ENCODE assay signal across 1 cellular context in the genomic region with DNA sequence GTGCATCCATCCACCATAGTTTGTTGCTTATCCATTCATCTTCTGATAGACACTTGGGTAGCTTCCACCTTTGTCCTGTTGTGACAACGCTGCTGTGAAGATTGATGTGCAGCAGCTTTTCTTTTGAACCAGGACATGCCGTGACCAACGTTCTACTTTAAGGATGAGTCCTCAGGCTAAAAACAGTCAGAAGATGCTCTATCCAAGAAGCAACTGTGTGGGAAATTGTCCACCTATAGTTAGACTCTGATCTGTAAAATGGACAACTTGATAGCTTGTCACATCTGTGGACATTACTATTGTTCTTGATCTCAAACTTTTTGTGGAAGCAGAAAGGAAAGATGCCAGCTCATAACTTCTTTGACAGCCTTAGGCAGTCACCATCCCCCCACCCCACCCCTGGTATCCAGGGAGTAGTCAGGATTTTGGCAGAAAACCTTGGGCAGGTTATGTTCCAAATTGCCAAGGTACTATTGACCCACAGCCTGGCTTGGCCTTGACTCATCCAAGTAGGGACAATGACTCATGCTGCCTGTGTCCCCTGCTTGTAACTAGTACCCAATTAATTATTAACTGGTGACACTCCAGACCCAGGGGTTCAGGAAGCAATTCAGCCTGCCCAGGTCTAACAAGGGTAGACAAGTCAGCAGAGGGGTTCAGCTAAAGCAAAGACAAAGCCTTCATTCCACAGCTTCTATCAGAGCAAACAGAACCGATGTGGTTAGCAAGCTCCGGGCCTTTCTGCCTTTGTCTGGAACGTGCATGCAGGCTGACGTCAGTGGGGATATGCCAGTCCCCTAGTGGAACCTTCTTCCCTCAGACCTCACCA.
A peak's percentile ranks its signal among the peaks of the same experiment; 100 is the strongest.
TF ChIP-seq lines count a peak whose summit lies in the region.

No MANE protein-coding gene starts in this region.

TF ChIP-seq in HepG2, 621 proteins besides CTCF, POLR2A, EP300 and RAD21 (continued from another document and continues in another):
- TF ChIP-seq, protein P1, sequence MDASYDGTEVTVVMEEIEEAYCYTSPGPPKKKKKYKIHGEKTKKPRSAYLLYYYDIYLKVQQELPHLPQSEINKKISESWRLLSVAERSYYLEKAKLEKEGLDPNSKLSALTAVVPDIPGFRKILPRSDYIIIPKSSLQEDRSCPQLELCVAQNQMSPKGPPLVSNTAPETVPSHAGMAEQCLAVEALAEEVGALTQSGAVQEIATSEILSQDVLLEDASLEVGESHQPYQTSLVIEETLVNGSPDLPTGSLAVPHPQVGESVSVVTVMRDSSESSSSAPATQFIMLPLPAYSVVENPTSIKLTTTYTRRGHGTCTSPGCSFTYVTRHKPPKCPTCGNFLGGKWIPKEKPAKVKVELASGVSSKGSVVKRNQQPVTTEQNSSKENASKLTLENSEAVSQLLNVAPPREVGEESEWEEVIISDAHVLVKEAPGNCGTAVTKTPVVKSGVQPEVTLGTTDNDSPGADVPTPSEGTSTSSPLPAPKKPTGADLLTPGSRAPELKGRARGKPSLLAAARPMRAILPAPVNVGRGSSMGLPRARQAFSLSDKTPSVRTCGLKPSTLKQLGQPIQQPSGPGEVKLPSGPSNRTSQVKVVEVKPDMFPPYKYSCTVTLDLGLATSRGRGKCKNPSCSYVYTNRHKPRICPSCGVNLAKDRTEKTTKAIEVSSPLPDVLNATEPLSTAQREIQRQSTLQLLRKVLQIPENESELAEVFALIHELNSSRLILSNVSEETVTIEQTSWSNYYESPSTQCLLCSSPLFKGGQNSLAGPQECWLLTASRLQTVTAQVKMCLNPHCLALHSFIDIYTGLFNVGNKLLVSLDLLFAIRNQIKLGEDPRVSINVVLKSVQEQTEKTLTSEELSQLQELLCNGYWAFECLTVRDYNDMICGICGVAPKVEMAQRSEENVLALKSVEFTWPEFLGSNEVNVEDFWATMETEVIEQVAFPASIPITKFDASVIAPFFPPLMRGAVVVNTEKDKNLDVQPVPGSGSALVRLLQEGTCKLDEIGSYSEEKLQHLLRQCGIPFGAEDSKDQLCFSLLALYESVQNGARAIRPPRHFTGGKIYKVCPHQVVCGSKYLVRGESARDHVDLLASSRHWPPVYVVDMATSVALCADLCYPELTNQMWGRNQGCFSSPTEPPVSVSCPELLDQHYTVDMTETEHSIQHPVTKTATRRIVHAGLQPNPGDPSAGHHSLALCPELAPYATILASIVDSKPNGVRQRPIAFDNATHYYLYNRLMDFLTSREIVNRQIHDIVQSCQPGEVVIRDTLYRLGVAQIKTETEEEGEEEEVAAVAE (CRISPR knock-in tag; IDR thresholded peaks at IDR 0.05; ENCODE audit: borderline replicate concordance): no peak
- TF ChIP-seq NONO (IDR thresholded peaks at IDR 0.05) (no peak), NONO (CRISPR knock-in tag; conservative IDR thresholded peaks at IDR 0.05) (peak; percentile 89), TSC22D2 (CRISPR knock-in tag; IDR thresholded peaks at IDR 0.05; ENCODE audit: borderline replicate concordance) (peak; percentile 18; the same call in 1 of the 2 replicates), FOXJ3 (CRISPR knock-in tag; IDR thresholded peaks at IDR 0.05; ENCODE audit: borderline replicate concordance) (peak; percentile 86; the same call in 1 of the 2 replicates), ZFP90 (CRISPR knock-in tag; IDR thresholded peaks at IDR 0.05; ENCODE audit: borderline replicate concordance) (no peak; the same call in 1 of the 2 replicates), ZNF317 (CRISPR knock-in tag; IDR thresholded peaks at IDR 0.05) (0 out of 2 replicates have a peak, but pooled peaks have one; percentile 15), CREB1 (IDR thresholded peaks at IDR 0.05) (peak; percentile 83), CREB1 (CRISPR knock-in tag; IDR thresholded peaks at IDR 0.05) (peak; percentile 89), ZNF879 (CRISPR knock-in tag; IDR thresholded peaks at IDR 0.05) (no peak), SIN3B (IDR thresholded peaks at IDR 0.05; ENCODE audit: low read length) (no peak), ZNF674 (CRISPR knock-in tag; IDR thresholded peaks at IDR 0.05; ENCODE audit: low read depth) (no peak), ATF1 (CRISPR knock-in tag; IDR thresholded peaks at IDR 0.05) (peak; percentile 72), ZNF772 (CRISPR knock-in tag; IDR thresholded peaks at IDR 0.05) (0 out of 2 replicates have a peak, but pooled peaks have one; percentile 67), FOXK1 (CRISPR knock-in tag; IDR thresholded peaks at IDR 0.05; ENCODE audit: borderline replicate concordance, low read depth) (peak; percentile 80; the same call in 1 of the 2 replicates), KDM3A (CRISPR knock-in tag; IDR thresholded peaks at IDR 0.05; ENCODE audit: low read depth) (peak; percentile 71; the same call in 1 of the 2 replicates), PHF5A (CRISPR knock-in tag; IDR thresholded peaks at IDR 0.05; ENCODE audit: low read depth, unreplicated experiment) (peak; percentile 80), ZNF235 (CRISPR knock-in tag; IDR thresholded peaks at IDR 0.05; ENCODE audit: borderline replicate concordance) (no peak), HOXA9 (CRISPR knock-in tag; IDR thresholded peaks at IDR 0.05; ENCODE audit: borderline replicate concordance) (no peak), SP5 (CRISPR knock-in tag; IDR thresholded peaks at IDR 0.05; ENCODE audit: borderline replicate concordance, low read depth) (peak; percentile 39; the same call in 1 of the 2 replicates), SATB2 (CRISPR knock-in tag; IDR thresholded peaks at IDR 0.05) (no peak), NFIC (IDR thresholded peaks at IDR 0.05; ENCODE audit: low read length) (peak; percentile 86), ZC3H13 (CRISPR knock-in tag; IDR thresholded peaks at IDR 0.05) (0 out of 2 replicates have a peak, but pooled peaks have one; percentile 51), SOX13 (IDR thresholded peaks at IDR 0.05) (peak; percentile 45; the same call in 1 of the 2 replicates), SOX13 (CRISPR knock-in tag; conservative IDR thresholded peaks at IDR 0.05 in 1 of 2, IDR thresholded peaks at IDR 0.05 in 1 of 2) (peak in 1 of 2 experiments; percentile 93; a peak in 2 of 4 replicates), NRL (CRISPR knock-in tag; IDR thresholded peaks at IDR 0.05; ENCODE audit: borderline replicate concordance) (no peak), GABPA (IDR thresholded peaks at IDR 0.05; ENCODE audit: low read depth, low read length) (no peak), GABPA (CRISPR knock-in tag; IDR thresholded peaks at IDR 0.05; ENCODE audit: low read depth) (peak; percentile 61; the same call in 1 of the 2 replicates), IKZF1 (IDR thresholded peaks at IDR 0.05) (no peak), MIER3 (CRISPR knock-in tag; IDR thresholded peaks at IDR 0.05; ENCODE audit: borderline replicate concordance) (peak; percentile 59; the same call in 1 of the 2 replicates), ZSCAN29 (CRISPR knock-in tag; conservative IDR thresholded peaks at IDR 0.05) (peak; percentile 58; the same call in 1 of the 2 replicates)
- TF ChIP-seq, protein P2, sequence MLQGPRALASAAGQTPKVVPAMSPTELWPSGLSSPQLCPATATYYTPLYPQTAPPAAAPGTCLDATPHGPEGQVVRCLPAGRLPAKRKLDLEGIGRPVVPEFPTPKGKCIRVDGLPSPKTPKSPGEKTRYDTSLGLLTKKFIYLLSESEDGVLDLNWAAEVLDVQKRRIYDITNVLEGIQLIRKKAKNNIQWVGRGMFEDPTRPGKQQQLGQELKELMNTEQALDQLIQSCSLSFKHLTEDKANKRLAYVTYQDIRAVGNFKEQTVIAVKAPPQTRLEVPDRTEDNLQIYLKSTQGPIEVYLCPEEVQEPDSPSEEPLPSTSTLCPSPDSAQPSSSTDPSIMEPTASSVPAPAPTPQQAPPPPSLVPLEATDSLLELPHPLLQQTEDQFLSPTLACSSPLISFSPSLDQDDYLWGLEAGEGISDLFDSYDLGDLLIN (CRISPR knock-in tag; IDR thresholded peaks at IDR 0.05; ENCODE audit: borderline replicate concordance): no peak
- TF ChIP-seq, protein P3, sequence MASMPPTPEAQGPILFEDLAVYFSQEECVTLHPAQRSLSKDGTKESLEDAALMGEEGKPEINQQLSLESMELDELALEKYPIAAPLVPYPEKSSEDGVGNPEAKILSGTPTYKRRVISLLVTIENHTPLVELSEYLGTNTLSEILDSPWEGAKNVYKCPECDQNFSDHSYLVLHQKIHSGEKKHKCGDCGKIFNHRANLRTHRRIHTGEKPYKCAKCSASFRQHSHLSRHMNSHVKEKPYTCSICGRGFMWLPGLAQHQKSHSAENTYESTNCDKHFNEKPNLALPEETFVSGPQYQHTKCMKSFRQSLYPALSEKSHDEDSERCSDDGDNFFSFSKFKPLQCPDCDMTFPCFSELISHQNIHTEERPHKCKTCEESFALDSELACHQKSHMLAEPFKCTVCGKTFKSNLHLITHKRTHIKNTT (CRISPR knock-in tag; IDR thresholded peaks at IDR 0.05): no peak
- TF ChIP-seq, protein P4, sequence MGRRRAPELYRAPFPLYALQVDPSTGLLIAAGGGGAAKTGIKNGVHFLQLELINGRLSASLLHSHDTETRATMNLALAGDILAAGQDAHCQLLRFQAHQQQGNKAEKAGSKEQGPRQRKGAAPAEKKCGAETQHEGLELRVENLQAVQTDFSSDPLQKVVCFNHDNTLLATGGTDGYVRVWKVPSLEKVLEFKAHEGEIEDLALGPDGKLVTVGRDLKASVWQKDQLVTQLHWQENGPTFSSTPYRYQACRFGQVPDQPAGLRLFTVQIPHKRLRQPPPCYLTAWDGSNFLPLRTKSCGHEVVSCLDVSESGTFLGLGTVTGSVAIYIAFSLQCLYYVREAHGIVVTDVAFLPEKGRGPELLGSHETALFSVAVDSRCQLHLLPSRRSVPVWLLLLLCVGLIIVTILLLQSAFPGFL (CRISPR knock-in tag; IDR thresholded peaks at IDR 0.05): no peak
- TF ChIP-seq, protein P5, sequence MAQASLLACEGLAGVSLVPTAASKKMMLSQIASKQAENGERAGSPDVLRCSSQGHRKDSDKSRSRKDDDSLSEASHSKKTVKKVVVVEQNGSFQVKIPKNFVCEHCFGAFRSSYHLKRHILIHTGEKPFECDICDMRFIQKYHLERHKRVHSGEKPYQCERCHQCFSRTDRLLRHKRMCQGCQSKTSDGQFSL (CRISPR knock-in tag; IDR thresholded peaks at IDR 0.05): no peak
- TF ChIP-seq, protein P6, sequence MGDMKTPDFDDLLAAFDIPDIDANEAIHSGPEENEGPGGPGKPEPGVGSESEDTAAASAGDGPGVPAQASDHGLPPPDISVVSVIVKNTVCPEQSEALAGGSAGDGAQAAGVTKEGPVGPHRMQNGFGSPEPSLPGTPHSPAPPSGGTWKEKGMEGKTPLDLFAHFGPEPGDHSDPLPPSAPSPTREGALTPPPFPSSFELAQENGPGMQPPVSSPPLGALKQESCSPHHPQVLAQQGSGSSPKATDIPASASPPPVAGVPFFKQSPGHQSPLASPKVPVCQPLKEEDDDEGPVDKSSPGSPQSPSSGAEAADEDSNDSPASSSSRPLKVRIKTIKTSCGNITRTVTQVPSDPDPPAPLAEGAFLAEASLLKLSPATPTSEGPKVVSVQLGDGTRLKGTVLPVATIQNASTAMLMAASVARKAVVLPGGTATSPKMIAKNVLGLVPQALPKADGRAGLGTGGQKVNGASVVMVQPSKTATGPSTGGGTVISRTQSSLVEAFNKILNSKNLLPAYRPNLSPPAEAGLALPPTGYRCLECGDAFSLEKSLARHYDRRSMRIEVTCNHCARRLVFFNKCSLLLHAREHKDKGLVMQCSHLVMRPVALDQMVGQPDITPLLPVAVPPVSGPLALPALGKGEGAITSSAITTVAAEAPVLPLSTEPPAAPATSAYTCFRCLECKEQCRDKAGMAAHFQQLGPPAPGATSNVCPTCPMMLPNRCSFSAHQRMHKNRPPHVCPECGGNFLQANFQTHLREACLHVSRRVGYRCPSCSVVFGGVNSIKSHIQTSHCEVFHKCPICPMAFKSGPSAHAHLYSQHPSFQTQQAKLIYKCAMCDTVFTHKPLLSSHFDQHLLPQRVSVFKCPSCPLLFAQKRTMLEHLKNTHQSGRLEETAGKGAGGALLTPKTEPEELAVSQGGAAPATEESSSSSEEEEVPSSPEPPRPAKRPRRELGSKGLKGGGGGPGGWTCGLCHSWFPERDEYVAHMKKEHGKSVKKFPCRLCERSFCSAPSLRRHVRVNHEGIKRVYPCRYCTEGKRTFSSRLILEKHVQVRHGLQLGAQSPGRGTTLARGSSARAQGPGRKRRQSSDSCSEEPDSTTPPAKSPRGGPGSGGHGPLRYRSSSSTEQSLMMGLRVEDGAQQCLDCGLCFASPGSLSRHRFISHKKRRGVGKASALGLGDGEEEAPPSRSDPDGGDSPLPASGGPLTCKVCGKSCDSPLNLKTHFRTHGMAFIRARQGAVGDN (CRISPR knock-in tag; IDR thresholded peaks at IDR 0.05): no peak; the same call in 1 of the 2 replicates
- TF ChIP-seq, protein P7, sequence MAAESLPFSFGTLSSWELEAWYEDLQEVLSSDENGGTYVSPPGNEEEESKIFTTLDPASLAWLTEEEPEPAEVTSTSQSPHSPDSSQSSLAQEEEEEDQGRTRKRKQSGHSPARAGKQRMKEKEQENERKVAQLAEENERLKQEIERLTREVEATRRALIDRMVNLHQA (CRISPR knock-in tag; IDR thresholded peaks at IDR 0.05): no peak
- TF ChIP-seq, protein P8, sequence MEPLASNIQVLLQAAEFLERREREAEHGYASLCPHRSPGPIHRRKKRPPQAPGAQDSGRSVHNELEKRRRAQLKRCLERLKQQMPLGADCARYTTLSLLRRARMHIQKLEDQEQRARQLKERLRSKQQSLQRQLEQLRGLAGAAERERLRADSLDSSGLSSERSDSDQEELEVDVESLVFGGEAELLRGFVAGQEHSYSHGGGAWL (CRISPR knock-in tag; IDR thresholded peaks at IDR 0.05): no peak
- TF ChIP-seq, protein P9, sequence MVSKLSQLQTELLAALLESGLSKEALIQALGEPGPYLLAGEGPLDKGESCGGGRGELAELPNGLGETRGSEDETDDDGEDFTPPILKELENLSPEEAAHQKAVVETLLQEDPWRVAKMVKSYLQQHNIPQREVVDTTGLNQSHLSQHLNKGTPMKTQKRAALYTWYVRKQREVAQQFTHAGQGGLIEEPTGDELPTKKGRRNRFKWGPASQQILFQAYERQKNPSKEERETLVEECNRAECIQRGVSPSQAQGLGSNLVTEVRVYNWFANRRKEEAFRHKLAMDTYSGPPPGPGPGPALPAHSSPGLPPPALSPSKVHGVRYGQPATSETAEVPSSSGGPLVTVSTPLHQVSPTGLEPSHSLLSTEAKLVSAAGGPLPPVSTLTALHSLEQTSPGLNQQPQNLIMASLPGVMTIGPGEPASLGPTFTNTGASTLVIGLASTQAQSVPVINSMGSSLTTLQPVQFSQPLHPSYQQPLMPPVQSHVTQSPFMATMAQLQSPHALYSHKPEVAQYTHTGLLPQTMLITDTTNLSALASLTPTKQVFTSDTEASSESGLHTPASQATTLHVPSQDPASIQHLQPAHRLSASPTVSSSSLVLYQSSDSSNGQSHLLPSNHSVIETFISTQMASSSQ (IDR thresholded peaks at IDR 0.05; ENCODE audit: low read depth): peak; percentile 99
- TF ChIP-seq, protein P9 (CRISPR knock-in tag; IDR thresholded peaks at IDR 0.05; ENCODE audit: borderline replicate concordance): peak; percentile 100
